14 cellular contexts compared by ENCODE assay signal in genomic region chr10:131402771-131403723, GRCh38.
A peak's percentile ranks its signal among the peaks of the same experiment; 100 is the strongest.
DNase-seq lines count a peak whose midpoint lies in the region; ATAC-seq and TF ChIP-seq lines count a peak whose summit lies in the region.
"Had no signal": no experiment of that assay in that cellular context is flagged by ENCODE, and none has a peak within 500 bp of the region (broad histone marks: within the 10 kb centered on the region; RNA-seq: fewer than 3 reads in every experiment).

No MANE protein-coding gene starts in this region.

- H3K79me1 ChIP-seq in neuronal stem cell (ENCODE audit: low read depth, low read length): no peaks in the 10 kb centered on the region

- no peaks in the 10 kb centered on the region for H3K9me3 Mint-ChIP-seq in stimulated activated memory B cell treated with anti-CD40 and anti-IgM and Interleukin-4, amounts not matched to agents 10 μg/mL and 1 μg/mL and 100 μg/mL, for 72 hours
- H3K9me3 Mint-ChIP-seq: CD14-positive monocyte; CD8-positive, alpha-beta T cell had no signal

- no peak overlapping the region for H3K4me3 Mint-ChIP-seq in stimulated activated memory B cell treated with anti-CD40 and anti-IgM and Interleukin-4, amounts not matched to agents 10 μg/mL and 1 μg/mL and 100 μg/mL, for 72 hours
- H3K4me3 Mint-ChIP-seq: CD14-positive monocyte; CD8-positive, alpha-beta T cell had no signal

- H3K36me3 Mint-ChIP-seq in stimulated activated memory B cell treated with anti-CD40 and anti-IgM and Interleukin-4, amounts not matched to agents 10 μg/mL and 1 μg/mL and 100 μg/mL, for 72 hours: no peaks in the 10 kb centered on the region
- H3K36me3 Mint-ChIP-seq: CD14-positive monocyte; CD8-positive, alpha-beta T cell had no signal

- no peak overlapping the region for H2BK12ac ChIP-seq in neuronal stem cell (ENCODE audit: low read length)

- peak overlapping the region; percentile 80 for H3K18ac ChIP-seq in neuronal stem cell (ENCODE audit: low read length)

- peak overlapping the region; percentile 33 for H2AK5ac ChIP-seq in neuronal stem cell (ENCODE audit: low read depth, low read length)

- peak overlapping the region; percentile 85 for H3K14ac ChIP-seq in neuronal stem cell (ENCODE audit: low read length)

- H3K27me3 ChIP-seq in H7 (ENCODE audit: control insufficient read depth, insufficient read depth, low read length) (no peaks in the 10 kb centered on the region), gastroesophageal sphincter (peaks cover 33% of the 10 kb centered on the region), neuronal stem cell (ENCODE audit: control insufficient read depth in 3 of 3, insufficient read depth in 3 of 3, low read depth in 1 of 3, low read length in 3 of 3) (peaks cover 0 to 2% (median 0%) of the 10 kb centered on the region in 3 experiments)
- H3K27me3 ChIP-seq: BE2C had no signal

- H4K91ac ChIP-seq in neuronal stem cell (ENCODE audit: low read depth, low read length, poor library complexity): no peak overlapping the region

- no peak overlapping the region for H2BK120ac ChIP-seq in neuronal stem cell (ENCODE audit: low read depth, low read length)

- DNase-seq in H7 (peak; percentile 66), neuronal stem cell (ENCODE audit: low spot score) (no peak), AG20443 (ENCODE audit: low spot score) (no peak)
- no peak for DNase-seq in activated effector memory CD4-positive, alpha-beta T cell treated with anti-CD3 and anti-CD28 coated beads, Interleukin-2, amount 50 U/mL, for 16 hours
- DNase-seq: BE2C; CD8-positive, alpha-beta T cell; COR-L47; DND-41; GF-D8; IMR-90 had no signal

- no peak overlapping the region for H3K27ac Mint-ChIP-seq in stimulated activated memory B cell treated with anti-CD40 and anti-IgM and Interleukin-4, amounts not matched to agents 10 μg/mL and 1 μg/mL and 100 μg/mL, for 72 hours
- H3K27ac Mint-ChIP-seq: CD14-positive monocyte; CD8-positive, alpha-beta T cell had no signal

- H3K27ac ChIP-seq in gastroesophageal sphincter (no peak overlapping the region), neuronal stem cell (replicated peaks; ENCODE audit: low read length) (no peak overlapping the region)

- H3K4ac ChIP-seq in neuronal stem cell (ENCODE audit: low read length): no peak overlapping the region

- TF ChIP-seq POLR2A in gastroesophageal sphincter (IDR thresholded peaks at IDR 0.05): no peak

- H3K23ac ChIP-seq in neuronal stem cell (ENCODE audit: low read depth, low read length, poor library complexity): peak overlapping the region; percentile 53

- H3K4me2 ChIP-seq in neuronal stem cell (ENCODE audit: insufficient read depth, low read length, poor library complexity, severe bottlenecking): no peak overlapping the region

- H3K4me3 ChIP-seq in H7 (ENCODE audit: insufficient read depth, low read depth, low read length) (no peak overlapping the region), gastroesophageal sphincter (no peak overlapping the region), neuronal stem cell (ENCODE audit: low read length in 2 of 2) (no peak overlapping the region)

- H3K4me1 ChIP-seq in gastroesophageal sphincter (no peaks in the 10 kb centered on the region), neuronal stem cell (ENCODE audit: control insufficient read depth in 2 of 2, insufficient read depth in 1 of 2, low read depth in 1 of 2, low read length in 2 of 2) (peaks cover 0 to 3% of the 10 kb centered on the region in 2 donors)
- H3K4me1 ChIP-seq: BE2C had no signal

- H3K9me3 ChIP-seq in gastroesophageal sphincter: no peaks in the 10 kb centered on the region
- H3K9me3 ChIP-seq in neuronal stem cell (replicated peaks in 1 of 2; ENCODE audit: control insufficient read depth in 2 of 2, insufficient read depth in 1 of 2, low read depth in 1 of 2, low read length in 2 of 2): no peaks in the 10 kb centered on the region
- H3K9me3 ChIP-seq: BE2C had no signal

- TF ChIP-seq EP300 in gastroesophageal sphincter (IDR thresholded peaks at IDR 0.05): no peak

- WGBS in gastroesophageal sphincter (ENCODE audit: low coverage in 1 of 2), 2 donors: 34 to 80% methylated on average over 3 to 12 of the region's 41 CpGs
- WGBS in neuronal stem cell (ENCODE audit: extremely low coverage in 2 of 2, insufficient read length in 2 of 2, insufficient replicate concordance in 1 of 2), 2 donors: no CpG with 5 or more reads among the region's 41 CpGs

- ATAC-seq in gastroesophageal sphincter (peak; percentile 25), HG03457 (IDR thresholded peaks at IDR 0.05; ENCODE audit: unreplicated experiment) (no peak)
- ATAC-seq in stimulated activated memory B cell treated with anti-CD40 and anti-IgM and Interleukin-4, amounts not matched to agents 10 μg/mL and 1 μg/mL and 100 μg/mL, for 72 hours: peak; percentile 34
- ATAC-seq: CD8-positive, alpha-beta T cell had no signal

- H3K36me3 ChIP-seq in H7 (replicated peaks; ENCODE audit: control insufficient read depth, insufficient read depth, low read length) (no peaks in the 10 kb centered on the region), gastroesophageal sphincter (no peaks in the 10 kb centered on the region), neuronal stem cell (replicated peaks in 1 of 2; ENCODE audit: control insufficient read depth in 2 of 2, insufficient read depth in 2 of 2, low read length in 2 of 2) (no peaks in the 10 kb centered on the region)
- H3K36me3 ChIP-seq: BE2C had no signal

- H3K27me3 Mint-ChIP-seq in stimulated activated memory B cell treated with anti-CD40 and anti-IgM and Interleukin-4, amounts not matched to agents 10 μg/mL and 1 μg/mL and 100 μg/mL, for 72 hours: no peaks in the 10 kb centered on the region

- H4K8ac ChIP-seq in neuronal stem cell (ENCODE audit: low read depth, low read length): no peak overlapping the region

- no peaks in the 10 kb centered on the region for H3K4me1 Mint-ChIP-seq in stimulated activated memory B cell treated with anti-CD40 and anti-IgM and Interleukin-4, amounts not matched to agents 10 μg/mL and 1 μg/mL and 100 μg/mL, for 72 hours
- H3K4me1 Mint-ChIP-seq: CD14-positive monocyte had no signal

- H3K9ac ChIP-seq in neuronal stem cell (ENCODE audit: low read depth, low read length, poor library complexity): peak overlapping the region; percentile 13

- TF ChIP-seq CTCF in gastroesophageal sphincter (IDR thresholded peaks at IDR 0.05): no peak

- H2BK5ac ChIP-seq in neuronal stem cell (ENCODE audit: low read length): peak overlapping the region; percentile 29

- no peak overlapping the region for H2AFZ ChIP-seq in neuronal stem cell (ENCODE audit: low read length)

- H2BK15ac ChIP-seq in neuronal stem cell (ENCODE audit: low read length): no peak overlapping the region
